Comparison of ENCODE assay signal across 1 cellular context in genomic region chr9:136850866-136851775, GRCh38.
TF ChIP-seq lines count a peak whose summit lies in the region.

No MANE protein-coding gene starts in this region.

TF ChIP-seq in WTC11, 78 proteins besides CTCF, POLR2A, EP300 and RAD21 (continued from another document):
- TF ChIP-seq CDX4 (CRISPR knock-in tag; IDR thresholded peaks at IDR 0.05; ENCODE audit: borderline replicate concordance) (no peak), OVOL2 (CRISPR knock-in tag; IDR thresholded peaks at IDR 0.05; ENCODE audit: borderline replicate concordance) (no peak), GRHL2 (CRISPR knock-in tag; IDR thresholded peaks at IDR 0.05; ENCODE audit: insufficient replicate concordance, severe bottlenecking) (no peak), NR2C2 (CRISPR knock-in tag; IDR thresholded peaks at IDR 0.05) (no peak), IRF2 (CRISPR knock-in tag; IDR thresholded peaks at IDR 0.05; ENCODE audit: borderline replicate concordance, low read depth) (no peak), ZNF219 (CRISPR knock-in tag; IDR thresholded peaks at IDR 0.05; ENCODE audit: borderline replicate concordance) (no peak), ZNF138 (CRISPR knock-in tag; conservative IDR thresholded peaks at IDR 0.05) (no peak), FOXJ3 (CRISPR knock-in tag; IDR thresholded peaks at IDR 0.05; ENCODE audit: borderline replicate concordance) (no peak), TEAD1 (CRISPR knock-in tag; IDR thresholded peaks at IDR 0.05) (no peak), E2F4 (CRISPR knock-in tag; IDR thresholded peaks at IDR 0.05; ENCODE audit: borderline replicate concordance, low read depth) (no peak), FOXK1 (CRISPR knock-in tag; IDR thresholded peaks at IDR 0.05) (no peak), CBFB (CRISPR knock-in tag; IDR thresholded peaks at IDR 0.05; ENCODE audit: low read depth) (no peak), ETV6 (CRISPR knock-in tag; IDR thresholded peaks at IDR 0.05) (no peak), MAX (CRISPR knock-in tag; IDR thresholded peaks at IDR 0.05) (no peak), PRDM15 (CRISPR knock-in tag; IDR thresholded peaks at IDR 0.05) (no peak), ZNF423 (CRISPR knock-in tag; IDR thresholded peaks at IDR 0.05) (no peak)
TF ChIP-seq in WTC11: peak in this region for 0.
